ENCODE assay signal across 20 cellular contexts in genomic region chr5:515273-515836, GRCh38.
"Had no signal": no experiment of that assay in that cellular context is flagged by ENCODE, and none has a peak within 500 bp of the region (broad histone marks: within the 10 kb centered on the region; RNA-seq: fewer than 3 reads in every experiment).

No MANE protein-coding gene starts in this region.

- DNase-seq: activated B cell treated with CpG ODN at 0.5 μM for 24 hours; activated CD4-positive, alpha-beta T cell treated with anti-CD3 and anti-CD28 coated beads for 36 hours; activated CD4-positive, alpha-beta T cell treated with anti-CD3 and anti-CD28 coated beads, Interleukin-2, amount 50 U/mL, for 48 hours; activated naive CD4-positive, alpha-beta T cell treated with anti-CD3 and anti-CD28 coated beads for 36 hours; activated naive CD8-positive, alpha-beta T cell treated with anti-CD3 and anti-CD28 coated beads, Interleukin-2, amount 10 ng/mL, durations not matched to agents 7 days and 5 days; activated T-cell treated with anti-CD3 and anti-CD28 coated beads, Interleukin-2, amount 50 U/mL, for 48 hours; amniotic stem cell; cerebellar nuclear complex; cortex of kidney; foreskin keratinocyte; kidney; lower lobe of right lung; mesendoderm; naive B cell; spleen; stimulated activated CD4-positive, alpha-beta T cell treated with anti-CD3 and anti-CD28 coated beads, Interleukin-4, amount 100 ng/mL, for 24 hours; stimulated activated naive CD4-positive, alpha-beta T cell treated with Interleukin-2 at 50 U/mL for 16 hours had no signal

- H3K4me3 ChIP-seq: lower lobe of right lung, spleen, thoracic aorta, vagina had no signal

- ATAC-seq: activated CD4-positive, alpha-beta T cell treated with anti-CD3 and anti-CD28 coated beads for 36 hours; foreskin keratinocyte; lower lobe of right lung had no signal

- H3K36me3 ChIP-seq: lower lobe of right lung, spleen, thoracic aorta, vagina had no signal

- H3K27me3 ChIP-seq: vagina had no signal

- H3K27ac ChIP-seq: foreskin keratinocyte, lower lobe of right lung, spleen, thoracic aorta, vagina had no signal

- H3K9me3 ChIP-seq: lower lobe of right lung, spleen, thoracic aorta, vagina had no signal

- H3K4me1 ChIP-seq: foreskin keratinocyte, lower lobe of right lung had no signal

- FAIRE-seq: bronchial epithelial cell, kidney had no signal
